In genomic region chr2:120440521-120441350, GRCh38 we compare ENCODE assay signal across 23 cellular contexts.
DNase-seq lines count a peak whose midpoint lies in the region; ATAC-seq, FAIRE-seq and TF ChIP-seq lines count a peak whose summit lies in the region.
"Had no signal": no experiment of that assay in that cellular context is flagged by ENCODE, and none has a peak within 500 bp of the region (broad histone marks: within the 10 kb centered on the region; RNA-seq: fewer than 3 reads in every experiment).

No MANE protein-coding gene starts in this region.

- H3K18ac ChIP-seq in H1 (ENCODE audit: extremely low read depth, low read length), result no peak overlapping the region

- H3K79me1 ChIP-seq in H1 (ENCODE audit: low read depth, low read length), result no peaks in the 10 kb centered on the region

- CTCF ChIA-PET in H1 (lab: Charles Lee; ENCODE audit: partially characterized antibody), result interaction anchor here (1.0 to 8.1 kb wide), 8 partner anchors 11 to 235 kb away, joined by 3 to 118 read pairs (median 4); partner anchors contain the start of gene INHBB

- no peak overlapping the region; the same call in 1 of the 2 replicates for H4K8ac ChIP-seq in H1 (ENCODE audit: extremely low read depth, insufficient read depth, low read length)

- no peak overlapping the region for H3K27ac Mint-ChIP-seq in natural killer cell treated with Interleukin-12 subunit alpha and Interleukin-12 subunit beta and Interleukin-15 and Interleukin-18, amount 100 ng/mL, for 72 hours
- H3K27ac Mint-ChIP-seq in natural killer cell, result no peak overlapping the region

- H3K14ac ChIP-seq in H1 (ENCODE audit: insufficient read length), result no peak overlapping the region

- H2BK20ac ChIP-seq in H1 (ENCODE audit: low read length), result no peak overlapping the region; the same call in 1 of the 2 replicates

- ATAC-seq in natural killer cell treated with Interleukin-12 subunit alpha and Interleukin-12 subunit beta and Interleukin-15 and Interleukin-18, amount 100 ng/mL, for 72 hours, result no peak
- ATAC-seq in natural killer cell, result no peak
- ATAC-seq: GM12878, Right ventricle myocardium inferior had no signal

- WGBS in H1 (ENCODE audit: extremely low coverage in 1 of 2, insufficient coverage in 1 of 2, insufficient read length in 1 of 2, insufficient replicate concordance in 2 of 2, low coverage in 1 of 2, low lambda C conversion rate in 2 of 2, missing lambda C conversion rate in 1 of 2), 2 experiments, result 83% methylated on average over 17 of the region's 17 CpGs; no CpG with 5 or more reads in 1 of the 2 experiments
- WGBS in sigmoid colon, 2 donors, result 77 to 89% methylated on average over 17 of the region's 17 CpGs

- H3K4me3 ChIP-seq in H1 (ENCODE audit: extremely low read depth in 1 of 4, insufficient read depth in 2 of 4, low read depth in 3 of 4, low read length in 4 of 4) (no peak overlapping the region; a peak in 1 of 8 replicates), sigmoid colon (no peak overlapping the region)
- H3K4me3 ChIP-seq: GM12878, HAP-1, SJSA1 had no signal

- H3K4me2 ChIP-seq in H1 (ENCODE audit: insufficient read depth in 1 of 2, low read depth in 2 of 2, low read length in 2 of 2), result no peak overlapping the region; a peak in 1 of 4 replicates

- peak overlapping the region; percentile 81 for H2BK15ac ChIP-seq in H1 (ENCODE audit: low read length)

- H2AK5ac ChIP-seq in H1 (ENCODE audit: low read depth, low read length), result 0 out of 2 replicates have a peak overlapping the region, but pooled peaks have one; percentile 58

- H2BK5ac ChIP-seq in H1 (ENCODE audit: low read depth, low read length), result no peak overlapping the region

- no peak overlapping the region for H3K23ac ChIP-seq in H1 (ENCODE audit: insufficient read length)

- peaks cover 36 to 61% of the 10 kb centered on the region in 2 donors for H3K27me3 Mint-ChIP-seq in natural killer cell treated with Interleukin-12 subunit alpha and Interleukin-12 subunit beta and Interleukin-15 and Interleukin-18, amount 100 ng/mL, for 72 hours
- H3K27me3 Mint-ChIP-seq in natural killer cell (ENCODE audit: low read depth in 2 of 2), result peaks cover 52 to 58% of the 10 kb centered on the region in 2 donors

- H3K4me1 ChIP-seq in H1 (replicated peaks in 1 of 4; ENCODE audit: control insufficient read depth in 3 of 4, insufficient read depth in 4 of 4, low read length in 3 of 4) (peaks cover 0 to 14% (median 7%) of the 10 kb centered on the region in 4 experiments; a peak in 6 of 7 replicates), sigmoid colon (peaks cover 0 to 17% (median 13%) of the 10 kb centered on the region in 4 donors)
- H3K4me1 ChIP-seq: BE2C, HAP-1 had no signal

- no peak overlapping the region; the same call in 1 of the 2 replicates for H2BK12ac ChIP-seq in H1 (ENCODE audit: low read depth, low read length)

- no peaks in the 10 kb centered on the region for H3K36me3 ChIP-seq in H1 (ENCODE audit: control insufficient read depth in 2 of 4, insufficient read depth in 4 of 4, low read length in 3 of 4)
- H3K36me3 ChIP-seq in sigmoid colon, result no peaks in the 10 kb centered on the region
- H3K36me3 ChIP-seq: BE2C, HAP-1, SJSA1 had no signal

- POLR2A ChIA-PET in H1 (lab: Charles Lee; ENCODE audit: partially characterized antibody), result interaction anchor here (0.7 to 2.0 kb wide), 3 partner anchors 9 to 634 kb away, joined by 3 to 4 read pairs (median 3); no protein-coding TSS in a partner anchor

- intact Hi-C loops in natural killer cell (cut with micrococcal nuclease) (no loop called here), sigmoid colon (cut with DNase I) (no loop called here)

- no peak overlapping the region for H2BK120ac ChIP-seq in H1 (replicated peaks; ENCODE audit: low read depth, low read length)

- TF ChIP-seq RAD21 in H1 (IDR thresholded peaks at IDR 0.05 in 1 of 2, conservative IDR thresholded peaks at IDR 0.05 in 1 of 2; ENCODE audit: low read depth in 2 of 2, low read length in 2 of 2), result no peak

- no peak overlapping the region for H4K91ac ChIP-seq in H1 (replicated peaks; ENCODE audit: insufficient read length, low read length)

- no peak for TF ChIP-seq POLR2A in H1 (IDR thresholded peaks at IDR 0.05; ENCODE audit: control extremely low read depth in 1 of 2, low read depth in 2 of 2, low read length in 2 of 2)
- TF ChIP-seq POLR2A in sigmoid colon (IDR thresholded peaks at IDR 0.05), result no peak

- H3K9ac ChIP-seq in H1 (replicated peaks in 1 of 4; ENCODE audit: extremely low read depth in 1 of 4, low read depth in 3 of 4, low read length in 3 of 4), result no peak overlapping the region

- TF ChIP-seq EP300 in H1 (IDR thresholded peaks at IDR 0.05; ENCODE audit: borderline replicate concordance in 1 of 2, low read depth in 2 of 2, low read length in 2 of 2) (no peak), sigmoid colon (IDR thresholded peaks at IDR 0.05) (no peak)

- no peak overlapping the region for H3K27ac ChIP-seq in H1 (ENCODE audit: low read depth, low read length)
- no peak overlapping the region for H3K27ac ChIP-seq in sigmoid colon
- H3K27ac ChIP-seq: SJSA1 had no signal

- TF ChIP-seq CTCF in natural killer cell (IDR thresholded peaks at IDR 0.05) (no peak), H1 (IDR thresholded peaks at IDR 0.05; ENCODE audit: control extremely low read depth in 1 of 3, insufficient read depth in 1 of 3, low read depth in 1 of 3, low read length in 3 of 3) (no peak), sigmoid colon (IDR thresholded peaks at IDR 0.05) (no peak)

- H3K4me3 Mint-ChIP-seq in natural killer cell treated with Interleukin-12 subunit alpha and Interleukin-12 subunit beta and Interleukin-15 and Interleukin-18, amount 100 ng/mL, for 72 hours, result no peak overlapping the region
- H3K4me3 Mint-ChIP-seq in natural killer cell, result no peak overlapping the region

- no peaks in the 10 kb centered on the region for H3K36me3 Mint-ChIP-seq in natural killer cell treated with Interleukin-12 subunit alpha and Interleukin-12 subunit beta and Interleukin-15 and Interleukin-18, amount 100 ng/mL, for 72 hours
- H3K36me3 Mint-ChIP-seq in natural killer cell, result no peaks in the 10 kb centered on the region

- H4K20me1 ChIP-seq in H1 (replicated peaks in 1 of 2; ENCODE audit: control insufficient read depth in 1 of 2, insufficient read depth in 2 of 2, low read length in 2 of 2), result peaks cover 0 to 1% of the 10 kb centered on the region in 2 experiments

- DNase-seq in natural killer cell treated with Interleukin-12 subunit alpha and Interleukin-12 subunit beta and Interleukin-15 and Interleukin-18, amount 100 ng/mL, for 72 hours (ENCODE audit: low spot score), result peak; percentile 26
- no peak for DNase-seq in natural killer cell
- DNase-seq in H1 (ENCODE audit: low read depth in 1 of 2, low spot score in 2 of 2), result no peak
- DNase-seq in sigmoid colon, result peak; percentile 40
- DNase-seq in NAMALWA (ENCODE audit: low spot score), result no peak
- no peak for DNase-seq in kidney tubule cell (ENCODE audit: low spot score)
- no peak for DNase-seq in NOMO-1 treated with DMSO at 0.1 percent for 48 hours (lab: John Stamatoyannopoulos, UW; ENCODE audit: unreplicated experiment)
- DNase-seq: BE2C, DMS 273 treated with DMSO at 0.1 percent for 48 hours, DMS79 treated with DMSO at 0.1 percent for 48 hours, KBM-7, NCI-H1092 treated with DMSO at 0.1 percent for 48 hours, NCI-H1436 treated with DMSO at 0.1 percent for 48 hours, NCI-H1930, NCI-H2171, NCI-H345, NCI-H524, OCI-M1 had no signal

- no peak overlapping the region for H3K56ac ChIP-seq in H1 (replicated peaks; ENCODE audit: insufficient read length, low read depth, low read length)

- no peaks in the 10 kb centered on the region for H3K9me3 Mint-ChIP-seq in natural killer cell treated with Interleukin-12 subunit alpha and Interleukin-12 subunit beta and Interleukin-15 and Interleukin-18, amount 100 ng/mL, for 72 hours
- H3K9me3 Mint-ChIP-seq in natural killer cell, result no peaks in the 10 kb centered on the region

- peaks cover 10% of the 10 kb centered on the region for H3K23me2 ChIP-seq in H1 (ENCODE audit: low read depth, low read length)

- peaks cover 0 to 5% of the 10 kb centered on the region in 2 donors for H3K4me1 Mint-ChIP-seq in natural killer cell treated with Interleukin-12 subunit alpha and Interleukin-12 subunit beta and Interleukin-15 and Interleukin-18, amount 100 ng/mL, for 72 hours (ENCODE audit: low read depth in 2 of 2)
- H3K4me1 Mint-ChIP-seq in natural killer cell, result peaks cover 0 to 5% of the 10 kb centered on the region in 2 donors

- H3K79me2 ChIP-seq in H1 (ENCODE audit: control insufficient read depth in 1 of 2, insufficient read depth in 2 of 2, low read length in 2 of 2), result no peaks in the 10 kb centered on the region

- H2AFZ ChIP-seq in H1 (ENCODE audit: low read length), result no peak overlapping the region

- no peak overlapping the region for H3K4ac ChIP-seq in H1 (replicated peaks; ENCODE audit: insufficient read length, low read depth, low read length)

- H3K9me3 ChIP-seq in H1 (ENCODE audit: insufficient read depth in 2 of 2, low read depth in 1 of 2, low read length in 1 of 2) (no peaks in the 10 kb centered on the region), sigmoid colon (no peaks in the 10 kb centered on the region)
- H3K9me3 ChIP-seq: BE2C, HAP-1 had no signal

- H4K5ac ChIP-seq in H1 (ENCODE audit: insufficient read length, low read depth, low read length), result no peak overlapping the region

- H3K27me3 ChIP-seq in H1 (replicated peaks in 1 of 4; ENCODE audit: control insufficient read depth in 3 of 4, extremely low read depth in 1 of 4, insufficient read depth in 3 of 4, low read length in 3 of 4) (peaks cover 4 to 72% (median 61%) of the 10 kb centered on the region in 4 experiments), sigmoid colon (peaks cover 10 to 45% (median 18%) of the 10 kb centered on the region in 3 donors)
- H3K27me3 ChIP-seq: BE2C had no signal

- FAIRE-seq in H1 (lab: Jason Lieb, UNC), result no peak
- FAIRE-seq: GM12878, RCC 7860 had no signal

TF ChIP-seq in H1, 55 proteins besides CTCF, POLR2A, EP300 and RAD21:
- no peak for TF ChIP-seq EGR1 (IDR thresholded peaks at IDR 0.05; ENCODE audit: borderline replicate concordance, low read depth, low read length)
- 0 out of 2 replicates have a peak, but pooled peaks have one; percentile 19 for TF ChIP-seq E2F6 (IDR thresholded peaks at IDR 0.05)
- TF ChIP-seq MAX (IDR thresholded peaks at IDR 0.05), result no peak; the same call in 1 of the 2 replicates
- no peak for TF ChIP-seq BACH1 (IDR thresholded peaks at IDR 0.05; ENCODE audit: low read length)

Comparison
In these comparisons a context has a peak if more than half of its experiments do, and no peak if none do; other contexts are left out.
1. DNase-seq: peak in natural killer cell treated with Interleukin-12 subunit alpha and Interleukin-12 subunit beta and Interleukin-15 and Interleukin-18, amount 100 ng/mL, for 72 hours (single experiment) and sigmoid colon (single experiment); none in natural killer cell (single experiment), H1 (0 of 2), NAMALWA (single experiment), kidney tubule cell (single experiment) and NOMO-1 treated with DMSO at 0.1 percent for 48 hours (single experiment).